ENCODE assay signal across 3 cellular contexts in the genomic region with DNA sequence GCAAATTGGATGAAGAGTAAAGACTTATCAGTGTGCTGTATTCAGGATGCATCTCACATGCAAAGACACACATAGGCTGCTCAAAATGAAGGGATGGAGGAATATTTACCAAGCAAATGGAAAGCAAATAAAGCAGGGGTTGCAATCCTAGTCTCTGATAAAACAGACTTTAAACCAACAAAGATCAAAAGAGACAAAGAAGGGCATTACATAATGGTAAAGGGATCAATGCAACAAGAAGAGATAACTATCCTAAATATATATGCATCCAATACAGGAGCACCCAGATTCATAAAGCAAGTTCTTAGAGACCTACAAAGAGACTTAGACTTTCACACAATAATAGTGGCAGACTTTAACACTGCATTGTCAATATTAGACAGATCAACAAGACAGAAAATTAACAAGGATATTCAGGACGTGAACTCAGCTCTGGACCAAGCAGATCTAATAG. TPM values are rescaled to one million over a fixed set of nuclear protein-coding genes. Genes with fewer than 3 reads are reported as not detected.
"Had no signal": no experiment of that assay in that cellular context is flagged by ENCODE, and none has a peak within 500 bp of the region (broad histone marks: within the 10 kb centered on the region; RNA-seq: fewer than 3 reads in every experiment).

No MANE protein-coding gene starts in this region.

RNA-seq across cellular contexts. Expression of a gene that starts 12.1 kb away (rescaled TPM):
- total RNA-seq: LHCN-M2, PC-3, SJSA1 had no signal
